ENCODE assay signal across 8 cellular contexts in the genomic region with DNA sequence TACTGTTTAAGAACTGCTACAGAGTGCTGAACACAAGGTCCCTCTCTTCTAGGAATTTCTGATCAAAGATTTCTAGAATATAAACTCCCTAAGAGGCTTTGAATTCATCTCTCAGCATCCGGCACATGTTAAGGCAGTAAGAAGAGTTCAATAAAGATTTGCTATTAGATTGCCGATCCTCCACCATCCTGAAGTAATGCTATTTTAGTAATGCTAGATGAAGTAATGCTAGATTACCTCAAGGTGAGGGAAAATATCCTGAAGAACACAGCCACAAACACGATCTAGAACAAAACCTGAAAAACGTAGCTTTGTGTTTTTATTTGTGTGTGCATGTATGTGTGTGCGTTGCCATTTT. TPM values are rescaled to one million over a fixed set of nuclear protein-coding genes. Genes with fewer than 3 reads are reported as not detected.
DNase-seq lines count a peak whose midpoint lies in the region; ATAC-seq, FAIRE-seq and TF ChIP-seq lines count a peak whose summit lies in the region.

No MANE protein-coding gene starts in this region.

- POLR2A ChIA-PET in A549 (lab: Yijun Ruan, JAX), result interaction anchor here (0.6 to 2.2 kb wide), 5 partner anchors 10 to 405 kb away, joined by 3 to 14 read pairs (median 3); no protein-coding TSS in a partner anchor

- H3K9me3 Mint-ChIP-seq in IgD-negative memory B cell, result no peaks in the 10 kb centered on the region

- TF ChIP-seq EP300 in A549 (IDR thresholded peaks at IDR 0.05), result no peak

- peak overlapping the region; percentile 97 to 99 (median 98) for H3K4me3 Mint-ChIP-seq in IgD-negative memory B cell

- DNase-seq in A549 (ENCODE audit: low read depth in 1 of 2, low spot score in 1 of 2) (no peak), bronchial epithelial cell (ENCODE audit: low read depth) (no peak), mucosa of descending colon (no peak), foreskin melanocyte (no peak), SHP77 treated with DMSO at 0.1 percent for 48 hours (lab: John Stamatoyannopoulos, UW) (no peak)
- no peak for DNase-seq in activated CD4-positive, CD25-positive, alpha-beta regulatory T cell treated with anti-CD3 and anti-CD28 coated beads, Interleukin-2, amount 50 U/mL, for 72 hours

- H3K4me1 Mint-ChIP-seq in IgD-negative memory B cell, result peaks cover 55 to 71% (median 66%) of the 10 kb centered on the region in 3 donors

- CTCF ChIA-PET in A549 (lab: Yijun Ruan, JAX), result interaction anchor here (0.8 kb wide), 1 partner anchor 337 kb away, joined by 3 read pairs; no protein-coding TSS in a partner anchor

- H3K27ac Mint-ChIP-seq in IgD-negative memory B cell, result peak overlapping the region; percentile 98 to 100 (median 100)

- intact Hi-C loops in mucosa of descending colon (cut with DNase I, micrococcal nuclease), result loop anchor here in 1 of 2 donors (10.0 kb wide), 1 partner anchor 334 kb away; no protein-coding TSS in a partner anchor

- H3K27me3 ChIP-seq in bronchial epithelial cell (ENCODE audit: control insufficient read depth, insufficient read depth, low read length), result no peaks in the 10 kb centered on the region

- no peak for TF ChIP-seq POLR2A in A549 (IDR thresholded peaks at IDR 0.05; ENCODE audit: low read length)

- ATAC-seq in A549 (no peak), mucosa of descending colon (no peak), HG02981 (IDR thresholded peaks at IDR 0.05; ENCODE audit: unreplicated experiment) (no peak)

- H3K4me2 ChIP-seq in A549, result peak overlapping the region; percentile 94

- FAIRE-seq in A549 (lab: Jason Lieb, UNC) (no peak), bronchial epithelial cell (lab: Jason Lieb, UNC) (no peak)

- peaks cover 11% of the 10 kb centered on the region for H3K36me3 Mint-ChIP-seq in IgD-negative memory B cell

- TF ChIP-seq RAD21 in A549 (conservative IDR thresholded peaks at IDR 0.05 in 1 of 2, IDR thresholded peaks at IDR 0.05 in 1 of 2), result no peak

- H3K4me3 ChIP-seq in A549, result peak overlapping the region; percentile 94
- peak overlapping the region; percentile 56 for H3K4me3 ChIP-seq in bronchial epithelial cell (ENCODE audit: low read depth, low read length)
- peak overlapping the region; percentile 82 for H3K4me3 ChIP-seq in mucosa of descending colon

- H3K9me3 ChIP-seq in A549 (no peaks in the 10 kb centered on the region), mucosa of descending colon (no peaks in the 10 kb centered on the region)

- peaks cover 4% of the 10 kb centered on the region for H3K36me3 ChIP-seq in bronchial epithelial cell (ENCODE audit: control insufficient read depth, insufficient read depth, low read length)
- H3K36me3 ChIP-seq in mucosa of descending colon (ENCODE audit: low read depth), result peaks cover 4% of the 10 kb centered on the region

- no peak for TF ChIP-seq CTCF in A549 (IDR thresholded peaks at IDR 0.05)
- TF ChIP-seq CTCF in bronchial epithelial cell (IDR thresholded peaks at IDR 0.05; ENCODE audit: insufficient read depth, low read length, severe bottlenecking), result no peak
- TF ChIP-seq CTCF in mucosa of descending colon (IDR thresholded peaks at IDR 0.05), result no peak

- H3K27ac ChIP-seq in A549, result peak overlapping the region; percentile 99 to 100

- H3K4me1 ChIP-seq in A549, result peaks cover 42% of the 10 kb centered on the region
- peaks cover 34% of the 10 kb centered on the region for H3K4me1 ChIP-seq in mucosa of descending colon (ENCODE audit: low read depth)

- WGBS in A549 (ENCODE audit: missing lambda C conversion rate), result 3% methylated on average over 5 of the region's 5 CpGs

- no peaks in the 10 kb centered on the region for H3K27me3 Mint-ChIP-seq in IgD-negative memory B cell

TF ChIP-seq in A549, 52 proteins besides CTCF, POLR2A, EP300 and RAD21:
- TF ChIP-seq EHMT2 (IDR thresholded peaks at IDR 0.05; ENCODE audit: low read depth) (no peak), ZSCAN20 (CRISPR knock-in tag; IDR thresholded peaks at IDR 0.05) (no peak), HOXB5 (CRISPR knock-in tag; IDR thresholded peaks at IDR 0.05) (no peak), ESRRA (IDR thresholded peaks at IDR 0.05; ENCODE audit: borderline replicate concordance, low read length) (no peak), FOXS1 (CRISPR knock-in tag; IDR thresholded peaks at IDR 0.05) (no peak), NPAS2 (CRISPR knock-in tag; IDR thresholded peaks at IDR 0.05; ENCODE audit: borderline replicate concordance) (no peak), HOXB13 (CRISPR knock-in tag; IDR thresholded peaks at IDR 0.05; ENCODE audit: low read depth) (no peak)
- TF ChIP-seq, protein P1, sequence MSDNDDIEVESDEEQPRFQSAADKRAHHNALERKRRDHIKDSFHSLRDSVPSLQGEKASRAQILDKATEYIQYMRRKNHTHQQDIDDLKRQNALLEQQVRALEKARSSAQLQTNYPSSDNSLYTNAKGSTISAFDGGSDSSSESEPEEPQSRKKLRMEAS (IDR thresholded peaks at IDR 0.05), result no peak
- TF ChIP-seq, protein P2, sequence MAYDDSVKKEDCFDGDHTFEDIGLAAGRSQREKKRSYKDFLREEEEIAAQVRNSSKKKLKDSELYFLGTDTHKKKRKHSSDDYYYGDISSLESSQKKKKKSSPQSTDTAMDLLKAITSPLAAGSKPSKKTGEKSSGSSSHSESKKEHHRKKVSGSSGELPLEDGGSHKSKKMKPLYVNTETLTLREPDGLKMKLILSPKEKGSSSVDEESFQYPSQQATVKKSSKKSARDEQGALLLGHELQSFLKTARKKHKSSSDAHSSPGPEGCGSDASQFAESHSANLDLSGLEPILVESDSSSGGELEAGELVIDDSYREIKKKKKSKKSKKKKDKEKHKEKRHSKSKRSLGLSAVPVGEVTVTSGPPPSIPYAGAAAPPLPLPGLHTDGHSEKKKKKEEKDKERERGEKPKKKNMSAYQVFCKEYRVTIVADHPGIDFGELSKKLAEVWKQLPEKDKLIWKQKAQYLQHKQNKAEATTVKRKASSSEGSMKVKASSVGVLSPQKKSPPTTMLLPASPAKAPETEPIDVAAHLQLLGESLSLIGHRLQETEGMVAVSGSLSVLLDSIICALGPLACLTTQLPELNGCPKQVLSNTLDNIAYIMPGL (CRISPR knock-in tag; IDR thresholded peaks at IDR 0.05; ENCODE audit: borderline replicate concordance), result no peak

RNA-seq across cellular contexts. Expression of a gene that starts 0.9 kb away (rescaled TPM):
- polyA plus RNA-seq in A549 (2011; rRNA removed), result 484 and 498 TPM in 2 replicates
- 333 and 358 TPM in 2 replicates for polyA plus RNA-seq in A549 (2012; cell fraction: cytosol; rRNA removed)
- 118 and 127 TPM in 2 replicates for polyA plus RNA-seq in A549 (2012; cell fraction: nucleus; rRNA removed)
- polyA plus RNA-seq in A549 (2017; fragmentation: RNase III; extraction: RNeasy Plus Mini Kit Qiagen cat#74134 plus additional on column Dnase treatment), result 419 to 437 TPM (median 426 TPM) in 3 replicates
- 129 and 132 TPM in 2 replicates for polyA minus RNA-seq in A549 (2011; rRNA and poly(A)+ RNA removed)
- polyA plus RNA-seq in IgD-negative memory B cell, result 637 TPM
- total RNA-seq in bronchial epithelial cell, result 610 and 649 TPM in 2 replicates
- 100 to 1,000 TPM; 317 to 609 (median 569) TPM for total RNA-seq in mucosa of descending colon

RNA-seq across cellular contexts. Expression of a gene that starts 13.4 kb away (rescaled TPM):
- polyA plus RNA-seq in A549 (2011; rRNA removed), result 446 and 510 TPM in 2 replicates
- polyA plus RNA-seq in A549 (2012; cell fraction: cytosol; rRNA removed), result 183 and 195 TPM in 2 replicates
- polyA plus RNA-seq in A549 (2012; cell fraction: nucleus; rRNA removed), result 75.7 and 105 TPM in 2 replicates
- polyA plus RNA-seq in A549 (2017; fragmentation: RNase III; extraction: RNeasy Plus Mini Kit Qiagen cat#74134 plus additional on column Dnase treatment), result 514 to 544 TPM (median 539 TPM) in 3 replicates
- polyA minus RNA-seq in A549 (2011; rRNA and poly(A)+ RNA removed), result 165 and 202 TPM in 2 replicates
- 1,599 TPM for polyA plus RNA-seq in IgD-negative memory B cell
- total RNA-seq in bronchial epithelial cell, result 702 and 937 TPM in 2 replicates
- total RNA-seq in mucosa of descending colon, result 100 to 1,000 TPM; 345 to 588 (median 550) TPM

RNA-seq across cellular contexts. Expression of a gene that starts 41.2 kb away (rescaled TPM):
- polyA plus RNA-seq in A549 (2011; rRNA removed) (0.30 and 0.36 TPM in 2 replicates), A549 (2017; fragmentation: RNase III; extraction: RNeasy Plus Mini Kit Qiagen cat#74134 plus additional on column Dnase treatment) (0.18 to 0.34 TPM (median 0.33 TPM) in 3 replicates), IgD-negative memory B cell (2.4 TPM)
- polyA plus RNA-seq in A549 (2012; cell fraction: cytosol; rRNA removed), result 0.08 and 0.16 TPM in 2 replicates
- 0.10 and 0.53 TPM in 2 replicates for polyA plus RNA-seq in A549 (2012; cell fraction: nucleus; rRNA removed)
- 0.25 and 0.29 TPM in 2 replicates for polyA minus RNA-seq in A549 (2011; rRNA and poly(A)+ RNA removed)
- total RNA-seq in bronchial epithelial cell (0.26 and 0.38 TPM in 2 replicates), mucosa of descending colon (10 to 100 TPM in 2 of 3 donors, 1 to 10 TPM in 1; 5.5 to 22.2 (median 16.3) TPM)
